ENCODE assay signal across 8 cellular contexts in the genomic region with DNA sequence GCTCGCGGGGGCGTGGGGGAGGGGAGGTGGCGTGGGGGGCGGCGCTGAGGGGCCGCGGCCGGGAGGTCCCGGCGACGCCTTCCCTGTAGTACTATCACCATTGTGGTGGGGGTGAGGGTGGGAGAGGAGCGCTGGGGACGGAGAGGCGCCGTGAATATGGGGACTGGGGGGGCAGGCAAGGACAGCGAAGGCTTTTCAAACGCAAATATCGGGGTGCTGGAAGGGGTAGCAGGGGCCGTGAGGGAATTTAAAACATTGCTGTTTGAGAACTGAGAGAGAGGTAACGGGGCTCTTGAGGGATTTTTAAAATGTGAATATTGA. TPM values are rescaled to one million over a fixed set of nuclear protein-coding genes. Genes with fewer than 3 reads are reported as not detected.
DNase-seq lines count a peak whose midpoint lies in the region; ATAC-seq, FAIRE-seq and TF ChIP-seq lines count a peak whose summit lies in the region.

No MANE protein-coding gene starts in this region.

- peak overlapping the region; percentile 43 for H2AFZ ChIP-seq in endothelial cell of umbilical vein (ENCODE audit: low read depth, low read length)

- H4K20me1 ChIP-seq in endothelial cell of umbilical vein (replicated peaks; ENCODE audit: control insufficient read depth, extremely low read depth, insufficient read depth, low read length): peaks cover 3% of the 10 kb centered on the region

- H3K27ac ChIP-seq in endothelial cell of umbilical vein (ENCODE audit: insufficient read depth, low read depth, low read length) (peak overlapping the region; percentile 24), ovary (peak overlapping the region; percentile 69 to 75)

- FAIRE-seq in endothelial cell of umbilical vein (lab: Jason Lieb, UNC): no peak

- H3K4me3 ChIP-seq in endothelial cell of umbilical vein (replicated peaks in 1 of 3; ENCODE audit: insufficient read depth in 1 of 3, low read depth in 1 of 3, low read length in 3 of 3) (peak overlapping the region; percentile 93 to 97 (median 94)), ovary (peak overlapping the region; percentile 96)

- H3K9me1 ChIP-seq in endothelial cell of umbilical vein (replicated peaks; ENCODE audit: control insufficient read depth, extremely low read depth, insufficient read depth, low read length): no peaks in the 10 kb centered on the region

- POLR2A ChIA-PET in endothelial cell of umbilical vein (lab: Charles Lee): interaction anchor here (1.0 to 1.2 kb wide), 2 partner anchors 10 to 21 kb away, joined by 3 to 4 read pairs; a partner anchor contains a TSS

- peaks cover 50% of the 10 kb centered on the region for H3K79me2 ChIP-seq in endothelial cell of umbilical vein (ENCODE audit: control insufficient read depth, insufficient read depth, low read length)

- no TSS peak for BruUV-seq in endothelial cell of umbilical vein (replicated peaks; lab: Mats Ljungman, UMichigan)

- H3K4me1 ChIP-seq in endothelial cell of umbilical vein (ENCODE audit: control insufficient read depth, extremely low read depth, insufficient read depth, low read length) (peaks cover 12% of the 10 kb centered on the region), ovary (ENCODE audit: insufficient read depth) (peaks cover 8% of the 10 kb centered on the region)

- dilution Hi-C loops in endothelial cell of umbilical vein (cut with MboI; ENCODE audit: extremely low pct_ligation_motif_present, low sequenced_read_pairs): no loop called here

- H3K9me3 ChIP-seq in endothelial cell of umbilical vein (replicated peaks; ENCODE audit: control insufficient read depth, insufficient read depth, low read length): no peaks in the 10 kb centered on the region
- no peaks in the 10 kb centered on the region for H3K9me3 ChIP-seq in ovary

- DNase-seq in HuH-7.5 (ENCODE audit: low spot score) (peak; percentile 27), endothelial cell of umbilical vein (ENCODE audit: low read depth, low spot score) (no peak), ovary (no peak), NCI-H2227 treated with DMSO at 0.1 percent for 48 hours (lab: John Stamatoyannopoulos, UW) (no peak)
- no peak for DNase-seq in central memory CD4-positive, alpha-beta T cell
- DNase-seq in activated CD4-positive, CD25-positive, alpha-beta regulatory T cell treated with anti-CD3 and anti-CD28 coated beads, Interleukin-2, amount 50 U/mL, for 72 hours: no peak

- TF ChIP-seq POLR2A in endothelial cell of umbilical vein (IDR thresholded peaks at IDR 0.05; ENCODE audit: low read depth, low read length) (no peak), ovary (IDR thresholded peaks at IDR 0.05) (no peak)

- TF ChIP-seq EP300 in ovary (IDR thresholded peaks at IDR 0.05): no peak

- CTCF ChIA-PET in endothelial cell of umbilical vein (lab: Charles Lee): interaction anchor here (1.0 to 1.8 kb wide), 3 partner anchors 10 to 19 kb away, joined by 7 read pairs; no protein-coding TSS in a partner anchor

- 0% methylated on average over 17 to 20 of the region's 21 CpGs for WGBS in ovary, 3 donors

- H3K4me2 ChIP-seq in endothelial cell of umbilical vein (ENCODE audit: insufficient read depth, low read length): peak overlapping the region; percentile 96

- H3K36me3 ChIP-seq in endothelial cell of umbilical vein (ENCODE audit: control insufficient read depth in 2 of 2, extremely low read depth in 1 of 2, insufficient read depth in 2 of 2, low read length in 2 of 2) (no peaks in the 10 kb centered on the region), ovary (no peaks in the 10 kb centered on the region)

- ATAC-seq in GM19351 (IDR thresholded peaks at IDR 0.05; ENCODE audit: unreplicated experiment): peak; percentile 4
- no peak for ATAC-seq in GM21576 (IDR thresholded peaks at IDR 0.05; ENCODE audit: unreplicated experiment)

- peak overlapping the region; percentile 82 for H3K9ac ChIP-seq in endothelial cell of umbilical vein (replicated peaks; ENCODE audit: extremely low read depth, insufficient read depth, low read length)

- H3K27me3 ChIP-seq in endothelial cell of umbilical vein (ENCODE audit: control insufficient read depth in 2 of 2, insufficient read depth in 2 of 2, low read length in 2 of 2): no peaks in the 10 kb centered on the region
- H3K27me3 ChIP-seq in ovary: no peaks in the 10 kb centered on the region

- intact Hi-C loops in endothelial cell of umbilical vein (cut with micrococcal nuclease) (loop anchor here (1.0 kb wide), 2 partner anchors 22 to 243 kb away; a partner anchor contains a TSS), ovary (cut with DNase I) (no loop called here)

- TF ChIP-seq CTCF in endothelial cell of umbilical vein (IDR thresholded peaks at IDR 0.05; ENCODE audit: extremely low read depth in 1 of 2, insufficient read depth in 1 of 2, low read depth in 1 of 2, low read length in 2 of 2) (no peak), ovary (IDR thresholded peaks at IDR 0.05) (no peak)

TF ChIP-seq in endothelial cell of umbilical vein, 7 proteins besides CTCF, POLR2A, EP300 and RAD21:
- TF ChIP-seq, protein P1, sequence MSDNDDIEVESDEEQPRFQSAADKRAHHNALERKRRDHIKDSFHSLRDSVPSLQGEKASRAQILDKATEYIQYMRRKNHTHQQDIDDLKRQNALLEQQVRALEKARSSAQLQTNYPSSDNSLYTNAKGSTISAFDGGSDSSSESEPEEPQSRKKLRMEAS (IDR thresholded peaks at IDR 0.05; ENCODE audit: insufficient read depth, insufficient read length): no peak
- TF ChIP-seq JUN (IDR thresholded peaks at IDR 0.05; ENCODE audit: borderline replicate concordance, insufficient read depth, insufficient read length, low read depth) (no peak), POLR2AphosphoS5 (IDR thresholded peaks at IDR 0.05; ENCODE audit: insufficient read depth, low read depth, low read length) (no peak), MYC (IDR thresholded peaks at IDR 0.05; ENCODE audit: low read depth, low read length) (no peak), GATA2 (IDR thresholded peaks at IDR 0.05; ENCODE audit: insufficient read depth, insufficient read length, low read depth, low read length) (no peak)

RNA-seq across cellular contexts. Expression of a gene that starts 0.4 kb away (rescaled TPM):
- total RNA-seq in endothelial cell of umbilical vein (14.9 and 17.7 TPM in 2 replicates), ovary (10 to 100 TPM; 16.1 to 28.8 (median 23.8) TPM)
- polyA plus RNA-seq in endothelial cell of umbilical vein (6.3 and 7.4 TPM in 2 replicates), ovary (10 to 100 TPM; 10.9 to 13.6 TPM)
- polyA plus RNA-seq in endothelial cell of umbilical vein (2011; cell fraction: cytosol; rRNA removed): 6.0 and 6.6 TPM in 2 replicates
- polyA plus RNA-seq in endothelial cell of umbilical vein (2011; cell fraction: nucleus; rRNA removed): 15.5 and 16.3 TPM in 2 replicates
- 7.0 and 8.8 TPM in 2 replicates for polyA plus RNA-seq in endothelial cell of umbilical vein (2012)
- polyA minus RNA-seq in endothelial cell of umbilical vein: 42.4 and 96.0 TPM in 2 replicates
- 52.9 TPM for polyA minus RNA-seq in endothelial cell of umbilical vein (2011; cell fraction: cytosol; rRNA and poly(A)+ RNA removed)
- polyA minus RNA-seq in endothelial cell of umbilical vein (2011; cell fraction: nucleus; rRNA and poly(A)+ RNA removed): 47.4 and 51.6 TPM in 2 replicates

RNA-seq across cellular contexts. Expression of a gene that starts 21.4 kb away (rescaled TPM):
- total RNA-seq in endothelial cell of umbilical vein (139 and 154 TPM in 2 replicates), ovary (100 to 1,000 TPM in 3 of 7 donors, 10 to 100 TPM in 4; 54.6 to 147 (median 90.8) TPM)
- polyA plus RNA-seq in endothelial cell of umbilical vein (11.5 and 16.9 TPM in 2 replicates), ovary (10 to 100 TPM; 33.6 to 81.2 TPM)
- polyA plus RNA-seq in endothelial cell of umbilical vein (2011; cell fraction: cytosol; rRNA removed): 18.6 and 19.2 TPM in 2 replicates
- polyA plus RNA-seq in endothelial cell of umbilical vein (2011; cell fraction: nucleus; rRNA removed): 73.0 and 84.7 TPM in 2 replicates
- polyA plus RNA-seq in endothelial cell of umbilical vein (2012): 81.3 and 120 TPM in 2 replicates
- 76.0 and 87.2 TPM in 2 replicates for polyA minus RNA-seq in endothelial cell of umbilical vein
- polyA minus RNA-seq in endothelial cell of umbilical vein (2011; cell fraction: cytosol; rRNA and poly(A)+ RNA removed): 21.7 TPM
- 45.9 and 66.9 TPM in 2 replicates for polyA minus RNA-seq in endothelial cell of umbilical vein (2011; cell fraction: nucleus; rRNA and poly(A)+ RNA removed)
